ENCODE assay signal across 8 cellular contexts in the genomic region with DNA sequence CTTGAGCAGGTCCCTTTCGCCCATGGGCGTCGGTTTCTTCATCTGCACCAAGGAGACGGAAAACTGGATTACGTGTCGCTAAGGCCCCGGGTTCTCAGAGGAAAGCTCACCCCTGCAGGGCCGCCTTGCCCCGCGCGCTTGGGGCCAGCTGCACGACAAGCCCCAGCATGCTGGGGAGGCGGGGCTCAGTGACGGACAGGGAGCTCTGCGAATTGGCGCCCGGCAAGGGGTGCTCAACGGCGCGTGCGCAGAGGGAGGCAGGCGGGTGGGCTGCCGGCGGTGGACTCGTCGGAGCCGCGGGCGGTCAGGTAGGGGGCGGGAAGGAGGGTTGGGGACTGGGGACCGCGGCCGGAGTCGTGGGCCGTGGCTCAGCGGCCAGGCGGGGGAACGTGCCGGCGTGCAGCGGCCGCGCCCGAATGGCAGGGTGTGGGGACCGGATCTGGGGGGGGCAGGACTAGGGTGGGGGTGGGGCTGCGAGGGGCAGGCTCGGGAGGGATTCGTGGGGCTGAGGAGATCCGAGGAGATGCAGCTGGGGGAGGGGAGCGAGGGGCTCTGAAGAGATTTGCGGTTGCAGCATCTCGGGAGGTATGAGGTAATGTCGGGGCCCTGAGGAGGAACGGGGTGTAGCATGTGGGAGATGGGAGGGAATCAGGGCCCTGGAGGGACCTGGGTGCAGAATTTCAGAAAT. TPM values are rescaled to one million over a fixed set of nuclear protein-coding genes. Genes with fewer than 3 reads are reported as not detected.
DNase-seq lines count a peak whose midpoint lies in the region; ATAC-seq lines count a peak whose summit lies in the region.

A gene with protein sequence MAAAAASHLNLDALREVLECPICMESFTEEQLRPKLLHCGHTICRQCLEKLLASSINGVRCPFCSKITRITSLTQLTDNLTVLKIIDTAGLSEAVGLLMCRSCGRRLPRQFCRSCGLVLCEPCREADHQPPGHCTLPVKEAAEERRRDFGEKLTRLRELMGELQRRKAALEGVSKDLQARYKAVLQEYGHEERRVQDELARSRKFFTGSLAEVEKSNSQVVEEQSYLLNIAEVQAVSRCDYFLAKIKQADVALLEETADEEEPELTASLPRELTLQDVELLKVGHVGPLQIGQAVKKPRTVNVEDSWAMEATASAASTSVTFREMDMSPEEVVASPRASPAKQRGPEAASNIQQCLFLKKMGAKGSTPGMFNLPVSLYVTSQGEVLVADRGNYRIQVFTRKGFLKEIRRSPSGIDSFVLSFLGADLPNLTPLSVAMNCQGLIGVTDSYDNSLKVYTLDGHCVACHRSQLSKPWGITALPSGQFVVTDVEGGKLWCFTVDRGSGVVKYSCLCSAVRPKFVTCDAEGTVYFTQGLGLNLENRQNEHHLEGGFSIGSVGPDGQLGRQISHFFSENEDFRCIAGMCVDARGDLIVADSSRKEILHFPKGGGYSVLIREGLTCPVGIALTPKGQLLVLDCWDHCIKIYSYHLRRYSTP (plus strand): TSS at position 232 of the 688 bp plus-strand sequence. CDS start 10,438 bp downstream, outside the sequence.

- H3K27ac Mint-ChIP-seq in activated CD4-positive, alpha-beta T cell treated with anti-CD3 and anti-CD28 coated beads, Interleukin-2, amount 10 ng/mL, durations not matched to agents 24 days and 14 days, result peak within 1 kb of the TSS; percentile 77

- H3K4me3 Mint-ChIP-seq in activated CD4-positive, alpha-beta T cell treated with anti-CD3 and anti-CD28 coated beads, Interleukin-2, amount 10 ng/mL, durations not matched to agents 24 days and 14 days, result peak within 1 kb of the TSS; percentile 92

- ATAC-seq in GM19043 (IDR thresholded peaks at IDR 0.05; ENCODE audit: low read depth, unreplicated experiment), result peak; percentile 98
- ATAC-seq in HG03342 (IDR thresholded peaks at IDR 0.05; ENCODE audit: unreplicated experiment), result peak; percentile 99
- peak; percentile 96 for ATAC-seq in left colon

- H3K9me3 Mint-ChIP-seq in activated CD4-positive, alpha-beta T cell treated with anti-CD3 and anti-CD28 coated beads, Interleukin-2, amount 10 ng/mL, durations not matched to agents 24 days and 14 days, result no peaks in the 10 kb centered on the region

- DNase-seq in AG20443 (ENCODE audit: low spot score) (peak; percentile 99), NCI-H510A treated with DMSO at 0.1 percent for 48 hours (lab: John Stamatoyannopoulos, UW) (peak; percentile 85), cortex of kidney (lab: John Stamatoyannopoulos, UW) (peak; percentile 33), left colon (peak; percentile 90 to 94)
- peak; percentile 99 for DNase-seq in activated CD4-positive, alpha-beta T cell treated with anti-CD3 and anti-CD28 coated beads, Interleukin-2, amount 10 ng/mL, durations not matched to agents 24 days and 14 days
- peak; percentile 91 for DNase-seq in stimulated activated CD4-positive, alpha-beta T cell treated with anti-CD3 and anti-CD28 coated beads, Interleukin-1b, Interleukin-23, amount 100 ng/mL, for 48 hours

- no peaks in the 10 kb centered on the region for H3K36me3 Mint-ChIP-seq in activated CD4-positive, alpha-beta T cell treated with anti-CD3 and anti-CD28 coated beads, Interleukin-2, amount 10 ng/mL, durations not matched to agents 24 days and 14 days (ENCODE audit: low read depth)

- H3K4me1 Mint-ChIP-seq in activated CD4-positive, alpha-beta T cell treated with anti-CD3 and anti-CD28 coated beads, Interleukin-2, amount 10 ng/mL, durations not matched to agents 24 days and 14 days, result peaks cover 43% of the 10 kb centered on the region

- H3K27me3 Mint-ChIP-seq in activated CD4-positive, alpha-beta T cell treated with anti-CD3 and anti-CD28 coated beads, Interleukin-2, amount 10 ng/mL, durations not matched to agents 24 days and 14 days, result no peaks in the 10 kb centered on the region

- intact Hi-C loops in activated CD4-positive, alpha-beta T cell treated with anti-CD3 and anti-CD28 coated beads, Interleukin-2, amount 10 ng/mL, durations not matched to agents 24 days and 14 days (cut with micrococcal nuclease), result no loop called here
- intact Hi-C loops in left colon (cut with DNase I, micrococcal nuclease), result no loop called here

RNA-seq across cellular contexts. Expression of the gene that starts here (rescaled TPM):
- 11.9 and 14.4 TPM in 2 replicates for total RNA-seq in activated CD4-positive, alpha-beta T cell treated with anti-CD3 and anti-CD28 coated beads, Interleukin-2, amount 10 ng/mL, durations not matched to agents 24 days and 14 days
- 10 to 100 TPM; 11.4 to 17.7 TPM for total RNA-seq in left colon

Comparison
In these comparisons a context has a peak if more than half of its experiments do, and no peak if none do; other contexts are left out.
1. Peak in every context shown above with its lines: DNase-seq and ATAC-seq.
2. DNase-seq: peak in every context shown above with its lines; median percentile 99 in AG20443; 99 in activated CD4-positive, alpha-beta T cell treated with anti-CD3 and anti-CD28 coated beads, Interleukin-2, amount 10 ng/mL, durations not matched to agents 24 days and 14 days; 92 in left colon; 91 in stimulated activated CD4-positive, alpha-beta T cell treated with anti-CD3 and anti-CD28 coated beads, Interleukin-1b, Interleukin-23, amount 100 ng/mL, for 48 hours; 85 in NCI-H510A treated with DMSO at 0.1 percent for 48 hours; 33 in cortex of kidney.